ENCODE assay signal across 17 cellular contexts in genomic region chr9:17813798-17814197, GRCh38.
DNase-seq lines count a peak whose midpoint lies in the region; ATAC-seq and TF ChIP-seq lines count a peak whose summit lies in the region.
"Had no signal": no experiment of that assay in that cellular context is flagged by ENCODE, and none has a peak within 500 bp of the region (broad histone marks: within the 10 kb centered on the region; RNA-seq: fewer than 3 reads in every experiment).

No MANE protein-coding gene starts in this region.

- H3K4me1 ChIP-seq in GM23338 (ENCODE audit: insufficient read depth) (no peaks in the 10 kb centered on the region), endodermal cell (ENCODE audit: control insufficient read depth, insufficient read depth, low read length) (no peaks in the 10 kb centered on the region), neural progenitor cell (peaks cover 31% of the 10 kb centered on the region)
- H3K4me1 ChIP-seq: BLaER1 had no signal

- H3K36me3 Mint-ChIP-seq in GM23338 (ENCODE audit: low read depth) (no peaks in the 10 kb centered on the region), endodermal cell (ENCODE audit: low read depth) (no peaks in the 10 kb centered on the region), neural progenitor cell (no peaks in the 10 kb centered on the region)
- H3K36me3 Mint-ChIP-seq: CD14-positive monocyte; CD4-positive, alpha-beta memory T cell had no signal

- H3K9me3 ChIP-seq in endodermal cell (ENCODE audit: control insufficient read depth, low read length) (no peaks in the 10 kb centered on the region), neural progenitor cell (ENCODE audit: low read depth) (no peaks in the 10 kb centered on the region)
- H3K9me3 ChIP-seq: BLaER1 had no signal

- H4K20me1 ChIP-seq in GM23338 (replicated peaks; ENCODE audit: insufficient read depth): no peaks in the 10 kb centered on the region
- H4K20me1 ChIP-seq in neural progenitor cell (ENCODE audit: low read depth): no peaks in the 10 kb centered on the region
- H4K20me1 ChIP-seq: BLaER1 had no signal

- TF ChIP-seq CTCF in GM23338 (conservative IDR thresholded peaks at IDR 0.05; ENCODE audit: low read depth in 2 of 2) (no peak; a peak in 1 of 4 replicates), endodermal cell (conservative IDR thresholded peaks at IDR 0.05) (peak; percentile 46), neural progenitor cell (IDR thresholded peaks at IDR 0.05) (no peak), brain microvascular endothelial cell (IDR thresholded peaks at IDR 0.05; ENCODE audit: low read depth, low read length, missing control alignments) (no peak)

- H3K27ac Mint-ChIP-seq in GM23338 (no peak overlapping the region), endodermal cell (no peak overlapping the region), neural progenitor cell (no peak overlapping the region)
- H3K27ac Mint-ChIP-seq: CD4-positive, alpha-beta memory T cell had no signal

- H3K27me3 ChIP-seq in GM23338 (ENCODE audit: insufficient read depth) (no peaks in the 10 kb centered on the region), endodermal cell (ENCODE audit: control insufficient read depth, insufficient read depth, low read length, poor library complexity, severe bottlenecking) (peaks cover 9% of the 10 kb centered on the region), neural progenitor cell (no peaks in the 10 kb centered on the region), brain microvascular endothelial cell (replicated peaks) (no peaks in the 10 kb centered on the region)
- H3K27me3 ChIP-seq: BLaER1 had no signal

- H2AFZ ChIP-seq in GM23338 (peak overlapping the region; percentile 21; the same call in 1 of the 2 replicates), neural progenitor cell (replicated peaks) (peak overlapping the region; percentile 76)

- no peaks in the 10 kb centered on the region; the same call in 2 of the 3 replicates for H3K9me3 Mint-ChIP-seq in GM23338
- H3K9me3 Mint-ChIP-seq in endodermal cell: no peaks in the 10 kb centered on the region
- no peaks in the 10 kb centered on the region for H3K9me3 Mint-ChIP-seq in neural progenitor cell
- H3K9me3 Mint-ChIP-seq: CD14-positive monocyte had no signal

- WGBS in endodermal cell (ENCODE audit: insufficient coverage in 1 of 2, insufficient read length in 1 of 2), 2 experiments: 90 to 91% methylated on average over 4 of the region's 4 CpGs

- in situ Hi-C loops in brain microvascular endothelial cell (cut with HindIII; ENCODE audit: low pct_ligation_motif_present, low sequenced_read_pairs): no loop called here

- peaks cover 4% of the 10 kb centered on the region for H3K27me3 Mint-ChIP-seq in GM23338 (ENCODE audit: insufficient read depth, low read depth, poor library complexity)
- H3K27me3 Mint-ChIP-seq in endodermal cell (ENCODE audit: insufficient read depth): no peaks in the 10 kb centered on the region
- no peaks in the 10 kb centered on the region for H3K27me3 Mint-ChIP-seq in neural progenitor cell (ENCODE audit: insufficient read depth, low read depth)

- H3K79me2 ChIP-seq in GM23338 (replicated peaks; ENCODE audit: insufficient read depth) (no peaks in the 10 kb centered on the region), neural progenitor cell (ENCODE audit: low read depth) (no peaks in the 10 kb centered on the region)

- H3K4me1 Mint-ChIP-seq in GM23338 (no peaks in the 10 kb centered on the region), endodermal cell (peaks cover 6% of the 10 kb centered on the region), neural progenitor cell (peaks cover 14% of the 10 kb centered on the region)
- H3K4me1 Mint-ChIP-seq: CD14-positive monocyte; CD4-positive, alpha-beta memory T cell had no signal

- DNase-seq in GM23338 (ENCODE audit: low spot score): peak; percentile 60
- DNase-seq in NCI-H69 (lab: John Stamatoyannopoulos, UW): peak; percentile 34
- no peak for DNase-seq in endodermal cell
- no peak for DNase-seq in neural progenitor cell (ENCODE audit: low spot score)
- no peak for DNase-seq in activated naive CD4-positive, alpha-beta T cell (lab: John Stamatoyannopoulos, UW)
- DNase-seq in brain microvascular endothelial cell: no peak
- no peak for DNase-seq in NCI-H2107 (lab: John Stamatoyannopoulos, UW)
- DNase-seq: 8988T; CD4-positive, alpha-beta memory T cell; DMS153; DMS79; GDM1; GOT3; HCEC 1CT had no signal

- H3K9ac ChIP-seq in endodermal cell (ENCODE audit: extremely low read depth, low read length, poor library complexity, severe bottlenecking): no peak overlapping the region
- H3K9ac ChIP-seq in neural progenitor cell: no peak overlapping the region
- H3K9ac ChIP-seq: BLaER1 had no signal

- H3F3A ChIP-seq in GM23338 (replicated peaks; ENCODE audit: low read depth): no peaks in the 10 kb centered on the region
- peaks cover 24% of the 10 kb centered on the region for H3F3A ChIP-seq in neural progenitor cell (ENCODE audit: low read depth)

- H3K27ac ChIP-seq in GM23338 (ENCODE audit: low read depth) (no peak overlapping the region), endodermal cell (ENCODE audit: low read depth, low read length) (no peak overlapping the region), neural progenitor cell (no peak overlapping the region), brain microvascular endothelial cell (no peak overlapping the region)
- H3K27ac ChIP-seq: BLaER1, HL-60 had no signal

- no peak overlapping the region for H3K4me2 ChIP-seq in GM23338
- no peak overlapping the region for H3K4me2 ChIP-seq in neural progenitor cell
- H3K4me2 ChIP-seq: BLaER1 had no signal

- no peaks in the 10 kb centered on the region for H3K36me3 ChIP-seq in GM23338 (ENCODE audit: insufficient read depth)
- H3K36me3 ChIP-seq in endodermal cell (ENCODE audit: control insufficient read depth, insufficient read depth, low read length): no peaks in the 10 kb centered on the region
- no peaks in the 10 kb centered on the region for H3K36me3 ChIP-seq in neural progenitor cell
- no peaks in the 10 kb centered on the region for H3K36me3 ChIP-seq in brain microvascular endothelial cell (replicated peaks)
- H3K36me3 ChIP-seq: BLaER1 had no signal

- no peaks in the 10 kb centered on the region for H3K9me2 ChIP-seq in GM23338 (ENCODE audit: insufficient read depth)

- H3K4me3 Mint-ChIP-seq in GM23338 (no peak overlapping the region), endodermal cell (no peak overlapping the region), neural progenitor cell (no peak overlapping the region)
- H3K4me3 Mint-ChIP-seq: CD14-positive monocyte; CD4-positive, alpha-beta memory T cell had no signal

- ATAC-seq in GM23338: peak; percentile 75

- H3K4me3 ChIP-seq in GM23338 (no peak overlapping the region), endodermal cell (ENCODE audit: low read length) (no peak overlapping the region), neural progenitor cell (no peak overlapping the region), brain microvascular endothelial cell (ENCODE audit: low read depth, low read length) (no peak overlapping the region)
- H3K4me3 ChIP-seq: BLaER1 had no signal

TF ChIP-seq in GM23338, 12 proteins besides CTCF, POLR2A, EP300 and RAD21 (continues in another document):
- TF ChIP-seq STAT1 (IDR thresholded peaks at IDR 0.05; ENCODE audit: unreplicated experiment) (no peak), JUNB (IDR thresholded peaks at IDR 0.05; ENCODE audit: unreplicated experiment) (no peak), ZNF331 (CRISPR knock-in tag; IDR thresholded peaks at IDR 0.05; ENCODE audit: low read depth) (no peak)

Comparison
In these comparisons a context has a peak if more than half of its experiments do, and no peak if none do; other contexts are left out.
1. DNase-seq: peak in GM23338 (single experiment) and NCI-H69 (single experiment); none in endodermal cell (single experiment), neural progenitor cell (single experiment), activated naive CD4-positive, alpha-beta T cell (0 of 4), brain microvascular endothelial cell (single experiment) and NCI-H2107 (single experiment).